ENCODE assay signal across 23 cellular contexts in genomic region chr3:106821801-106822200, GRCh38.
DNase-seq lines count a peak whose midpoint lies in the region; ATAC-seq, FAIRE-seq and TF ChIP-seq lines count a peak whose summit lies in the region.
"Had no signal": no experiment of that assay in that cellular context is flagged by ENCODE, and none has a peak within 500 bp of the region (broad histone marks: within the 10 kb centered on the region; RNA-seq: fewer than 3 reads in every experiment).

No MANE protein-coding gene starts in this region.

- H2BK20ac ChIP-seq in H1 (ENCODE audit: low read length) = no peak overlapping the region

- no peak for FAIRE-seq in H1 (lab: Jason Lieb, UNC)
- FAIRE-seq: A549, GM12878 had no signal

- no peak for TF ChIP-seq POLR2A in H1 (IDR thresholded peaks at IDR 0.05; ENCODE audit: control extremely low read depth in 1 of 2, low read depth in 2 of 2, low read length in 2 of 2)

- H4K91ac ChIP-seq in H1 (replicated peaks; ENCODE audit: insufficient read length, low read length) = peak overlapping the region; percentile 87

- H2AK5ac ChIP-seq in H1 (ENCODE audit: low read depth, low read length) = peak overlapping the region; percentile 67; the same call in 1 of the 2 replicates

- ATAC-seq in HG02885 (IDR thresholded peaks at IDR 0.05; ENCODE audit: poor library complexity, unreplicated experiment) = no peak
- no peak for ATAC-seq in HG03108 (IDR thresholded peaks at IDR 0.05; ENCODE audit: unreplicated experiment)
- ATAC-seq: A549; CD8-positive, alpha-beta T cell; GM12878 had no signal

- WGBS in H1 (ENCODE audit: extremely low coverage in 1 of 2, insufficient coverage in 1 of 2, insufficient read length in 1 of 2, insufficient replicate concordance in 2 of 2, low coverage in 1 of 2, low lambda C conversion rate in 2 of 2, missing lambda C conversion rate in 1 of 2), 2 experiments = 88% methylated on average over 7 of the region's 7 CpGs; no CpG with 5 or more reads in 1 of the 2 experiments

- H3K27ac ChIP-seq in BLaER1 treated with 17β-estradiol and CSF1 and Interleukin-3, amounts not matched to agents 10 nM and 100 nM = no peak overlapping the region
- no peak overlapping the region for H3K27ac ChIP-seq in H1 (ENCODE audit: low read depth, low read length)
- no peak overlapping the region for H3K27ac ChIP-seq in dorsolateral prefrontal cortex
- H3K27ac ChIP-seq: A549, C4-2B had no signal

- no peak for DNase-seq in H1 (ENCODE audit: low read depth in 1 of 2, low spot score in 2 of 2)
- DNase-seq in myocyte (ENCODE audit: low read depth) = peak; percentile 73
- DNase-seq in dorsolateral prefrontal cortex = no peak
- no peak for DNase-seq in NCI-H446 (lab: John Stamatoyannopoulos, UW)
- DNase-seq: 8988T; ACHN; AML-193; BE2C; Caco-2; CD4-positive, CD25-positive, alpha-beta regulatory T cell; CD8-positive, alpha-beta T cell; DMS153; EL; GDM1; GOT3; H7; HCEC 1CT had no signal

- H3K79me2 ChIP-seq in H1 (ENCODE audit: control insufficient read depth in 1 of 2, insufficient read depth in 2 of 2, low read length in 2 of 2) = no peaks in the 10 kb centered on the region

- POLR2A ChIA-PET in H1 (lab: Charles Lee; ENCODE audit: partially characterized antibody) = no interaction called here

- H3K14ac ChIP-seq in H1 (ENCODE audit: insufficient read length) = no peak overlapping the region

- H2BK12ac ChIP-seq in H1 (ENCODE audit: low read depth, low read length) = no peak overlapping the region

- no peak for TF ChIP-seq CTCF in H1 (IDR thresholded peaks at IDR 0.05; ENCODE audit: control extremely low read depth in 1 of 3, insufficient read depth in 1 of 3, low read depth in 1 of 3, low read length in 3 of 3)
- TF ChIP-seq CTCF in dorsolateral prefrontal cortex (IDR thresholded peaks at IDR 0.05 in 54 of 56, conservative IDR thresholded peaks at IDR 0.05 in 2 of 56; ENCODE audit: low read depth in 1 of 56, partially characterized antibody in 56 of 56) = no peak

- no peaks in the 10 kb centered on the region for H3K36me3 ChIP-seq in BLaER1 treated with 17β-estradiol and CSF1 and Interleukin-3, amounts not matched to agents 10 nM and 100 nM
- H3K36me3 ChIP-seq in H1 (ENCODE audit: control insufficient read depth in 2 of 4, insufficient read depth in 4 of 4, low read length in 3 of 4) = no peaks in the 10 kb centered on the region
- H3K36me3 ChIP-seq: BE2C had no signal

- no peak for TF ChIP-seq RAD21 in H1 (IDR thresholded peaks at IDR 0.05 in 1 of 2, conservative IDR thresholded peaks at IDR 0.05 in 1 of 2; ENCODE audit: low read depth in 2 of 2, low read length in 2 of 2)

- H4K20me1 ChIP-seq in BLaER1 treated with 17β-estradiol and CSF1 and Interleukin-3, amounts not matched to agents 10 nM and 100 nM = no peaks in the 10 kb centered on the region
- no peaks in the 10 kb centered on the region for H4K20me1 ChIP-seq in H1 (replicated peaks in 1 of 2; ENCODE audit: control insufficient read depth in 1 of 2, insufficient read depth in 2 of 2, low read length in 2 of 2)

- H2BK5ac ChIP-seq in H1 (ENCODE audit: low read depth, low read length) = no peak overlapping the region

- H2AFZ ChIP-seq in H1 (ENCODE audit: low read length) = no peak overlapping the region

- H3K4me2 ChIP-seq in BLaER1 treated with 17β-estradiol and CSF1 and Interleukin-3, amounts not matched to agents 10 nM and 100 nM = peak overlapping the region in 6 of 11 experiments; percentile 4 to 43 (median 28); a peak in 6 of 22 replicates
- no peak overlapping the region for H3K4me2 ChIP-seq in H1 (ENCODE audit: insufficient read depth in 1 of 2, low read depth in 2 of 2, low read length in 2 of 2)
- H3K4me2 ChIP-seq: A549 had no signal

- H3K27me3 ChIP-seq in BLaER1 treated with 17β-estradiol and CSF1 and Interleukin-3, amounts not matched to agents 10 nM and 100 nM = no peaks in the 10 kb centered on the region
- no peaks in the 10 kb centered on the region for H3K27me3 ChIP-seq in H1 (replicated peaks in 1 of 4; ENCODE audit: control insufficient read depth in 3 of 4, extremely low read depth in 1 of 4, insufficient read depth in 3 of 4, low read length in 3 of 4)
- H3K27me3 ChIP-seq in dorsolateral prefrontal cortex = no peaks in the 10 kb centered on the region
- H3K27me3 ChIP-seq: BE2C had no signal

- no peak overlapping the region for H3K4me3 ChIP-seq in BLaER1 treated with 17β-estradiol and CSF1 and Interleukin-3, amounts not matched to agents 10 nM and 100 nM
- H3K4me3 ChIP-seq in H1 (ENCODE audit: extremely low read depth in 1 of 4, insufficient read depth in 2 of 4, low read depth in 3 of 4, low read length in 4 of 4) (no peak overlapping the region), dorsolateral prefrontal cortex (no peak overlapping the region)
- H3K4me3 ChIP-seq: A549, GM12878 had no signal

- CTCF ChIA-PET in H1 (lab: Charles Lee; ENCODE audit: partially characterized antibody) = interaction anchor here (0.6 kb wide), 1 partner anchor 1164 kb away, joined by 4 read pairs; no protein-coding TSS in a partner anchor

- no peak overlapping the region for H2BK120ac ChIP-seq in H1 (replicated peaks; ENCODE audit: low read depth, low read length)

- H3K56ac ChIP-seq in H1 (replicated peaks; ENCODE audit: insufficient read length, low read depth, low read length) = no peak overlapping the region

- H3K4ac ChIP-seq in H1 (replicated peaks; ENCODE audit: insufficient read length, low read depth, low read length) = no peak overlapping the region

- H2BK15ac ChIP-seq in H1 (ENCODE audit: low read length) = 0 out of 2 replicates have a peak overlapping the region, but pooled peaks have one; percentile 66

- peaks cover 0 to 16% (median 5%) of the 10 kb centered on the region in 10 experiments; a peak in 13 of 20 replicates for H3K4me1 ChIP-seq in BLaER1 treated with 17β-estradiol and CSF1 and Interleukin-3, amounts not matched to agents 10 nM and 100 nM
- peaks cover 0 to 18% (median 6%) of the 10 kb centered on the region in 4 experiments; a peak in 3 of 7 replicates for H3K4me1 ChIP-seq in H1 (replicated peaks in 1 of 4; ENCODE audit: control insufficient read depth in 3 of 4, insufficient read depth in 4 of 4, low read length in 3 of 4)
- H3K4me1 ChIP-seq: A549, BE2C, Caco-2 had no signal

- no peak overlapping the region for H3K18ac ChIP-seq in H1 (ENCODE audit: extremely low read depth, low read length)

- H3K23ac ChIP-seq in H1 (ENCODE audit: insufficient read length) = no peak overlapping the region

- H3K23me2 ChIP-seq in H1 (ENCODE audit: low read depth, low read length) = no peaks in the 10 kb centered on the region

- TF ChIP-seq EP300 in H1 (IDR thresholded peaks at IDR 0.05; ENCODE audit: borderline replicate concordance in 1 of 2, low read depth in 2 of 2, low read length in 2 of 2) = no peak

- H4K5ac ChIP-seq in H1 (ENCODE audit: insufficient read length, low read depth, low read length) = no peak overlapping the region

- intact Hi-C loops in dorsolateral prefrontal cortex (cut with DNase I) = no loop called here

- H4K8ac ChIP-seq in H1 (ENCODE audit: extremely low read depth, insufficient read depth, low read length) = peak overlapping the region; percentile 1; the same call in 1 of the 2 replicates

- H3K79me1 ChIP-seq in H1 (ENCODE audit: low read depth, low read length) = no peaks in the 10 kb centered on the region

- no peak overlapping the region for H3K9ac ChIP-seq in BLaER1 treated with 17β-estradiol and CSF1 and Interleukin-3, amounts not matched to agents 10 nM and 100 nM
- no peak overlapping the region for H3K9ac ChIP-seq in H1 (replicated peaks in 1 of 4; ENCODE audit: extremely low read depth in 1 of 4, low read depth in 3 of 4, low read length in 3 of 4)

- peaks cover 5 to 26% (median 14%) of the 10 kb centered on the region in 11 experiments; a peak in 12 of 22 replicates for H3K9me3 ChIP-seq in BLaER1 treated with 17β-estradiol and CSF1 and Interleukin-3, amounts not matched to agents 10 nM and 100 nM (replicated peaks in 1 of 11)
- H3K9me3 ChIP-seq in H1 (ENCODE audit: insufficient read depth in 2 of 2, low read depth in 1 of 2, low read length in 1 of 2) = peaks cover 0 to 4% of the 10 kb centered on the region in 2 experiments; a peak in 1 of 4 replicates
- H3K9me3 ChIP-seq: A549, BE2C, Caco-2 had no signal

TF ChIP-seq in H1, 55 proteins besides CTCF, POLR2A, EP300 and RAD21:
- TF ChIP-seq RBBP5 (IDR thresholded peaks at IDR 0.05; ENCODE audit: borderline replicate concordance, low read depth, low read length) (no peak), FOSL1 (IDR thresholded peaks at IDR 0.05; ENCODE audit: insufficient read depth, low read depth, low read length) (no peak), RFX5 (IDR thresholded peaks at IDR 0.05; ENCODE audit: borderline replicate concordance, low read depth, low read length) (no peak)
- TF ChIP-seq, protein P1, sequence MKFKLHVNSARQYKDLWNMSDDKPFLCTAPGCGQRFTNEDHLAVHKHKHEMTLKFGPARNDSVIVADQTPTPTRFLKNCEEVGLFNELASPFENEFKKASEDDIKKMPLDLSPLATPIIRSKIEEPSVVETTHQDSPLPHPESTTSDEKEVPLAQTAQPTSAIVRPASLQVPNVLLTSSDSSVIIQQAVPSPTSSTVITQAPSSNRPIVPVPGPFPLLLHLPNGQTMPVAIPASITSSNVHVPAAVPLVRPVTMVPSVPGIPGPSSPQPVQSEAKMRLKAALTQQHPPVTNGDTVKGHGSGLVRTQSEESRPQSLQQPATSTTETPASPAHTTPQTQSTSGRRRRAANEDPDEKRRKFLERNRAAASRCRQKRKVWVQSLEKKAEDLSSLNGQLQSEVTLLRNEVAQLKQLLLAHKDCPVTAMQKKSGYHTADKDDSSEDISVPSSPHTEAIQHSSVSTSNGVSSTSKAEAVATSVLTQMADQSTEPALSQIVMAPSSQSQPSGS (IDR thresholded peaks at IDR 0.05; ENCODE audit: low read length) = no peak

Comparison
In these comparisons a context has a peak if more than half of its experiments do, and no peak if none do; other contexts are left out.
1. H3K4me2 ChIP-seq: peak in BLaER1 treated with 17β-estradiol and CSF1 and Interleukin-3, amounts not matched to agents 10 nM and 100 nM (6 of 11); none in H1 (0 of 2).